Comparison of ENCODE assay signal across 8 cellular contexts in genomic region chr17:1718362-1719165, GRCh38. TPM values are rescaled to one million over a fixed set of nuclear protein-coding genes. Genes with fewer than 3 reads are reported as not detected.
DNase-seq lines count a peak whose midpoint lies in the region; ATAC-seq and TF ChIP-seq lines count a peak whose summit lies in the region.
"Had no signal": no experiment of that assay in that cellular context is flagged by ENCODE, and none has a peak within 500 bp of the region (broad histone marks: within the 10 kb centered on the region; RNA-seq: fewer than 3 reads in every experiment).

No MANE protein-coding gene starts in this region.

- no peak for ATAC-seq in aorta (ENCODE audit: low FRiP score)

- H3K4me1 ChIP-seq in GM23248 (ENCODE audit: insufficient read depth): peaks cover 13% of the 10 kb centered on the region
- peaks cover 27% of the 10 kb centered on the region for H3K4me1 ChIP-seq in osteoblast (ENCODE audit: insufficient read depth, low read length)
- H3K4me1 ChIP-seq in aorta (ENCODE audit: control insufficient read depth in 1 of 2, insufficient read depth in 2 of 2, low read length in 2 of 2): no peaks in the 10 kb centered on the region

- no peak for TF ChIP-seq CTCF in osteoblast (IDR thresholded peaks at IDR 0.05; ENCODE audit: extremely low read depth, low read depth, low read length)

- H3K4me2 ChIP-seq in GM23248 (ENCODE audit: unreplicated experiment): no peak overlapping the region
- no peak overlapping the region for H3K4me2 ChIP-seq in osteoblast (ENCODE audit: insufficient read depth, low read length)

- H3K9ac ChIP-seq in GM23248: no peak overlapping the region; the same call in 1 of the 2 replicates

- in situ Hi-C loops in GM23248 (cut with MboI): no loop called here

- H2AFZ ChIP-seq in GM23248 (no peak overlapping the region), osteoblast (ENCODE audit: low read length) (peak overlapping the region; percentile 35)

- no peaks in the 10 kb centered on the region for H3K9me3 ChIP-seq in GM23248 (ENCODE audit: low read depth)
- no peaks in the 10 kb centered on the region for H3K9me3 ChIP-seq in osteoblast (ENCODE audit: low read depth, low read length)
- H3K9me3 ChIP-seq in aorta (ENCODE audit: control insufficient read depth, low read length): no peaks in the 10 kb centered on the region

- peaks cover 7% of the 10 kb centered on the region; the same call in 1 of the 2 replicates for H4K20me1 ChIP-seq in GM23248 (ENCODE audit: insufficient read depth)
- H4K20me1 ChIP-seq in osteoblast (ENCODE audit: insufficient read depth, low read length): peaks cover 16% of the 10 kb centered on the region

- DNase-seq in GM23248 (no peak), osteoblast (ENCODE audit: insufficient read length, low spot score, missing footprints) (peak; percentile 51), germinal center (ENCODE audit: low spot score) (no peak), kidney glomerular epithelial cell (lab: John Stamatoyannopoulos, UW) (no peak), aorta (no peak)
- DNase-seq: activated gamma-delta T cell treated with Interleukin-2 at 50 U/mL for 16 hours, NCI-H69 had no signal

- H3K79me2 ChIP-seq in GM23248 (ENCODE audit: insufficient read depth) (peaks cover 16% of the 10 kb centered on the region), osteoblast (ENCODE audit: insufficient read depth, low read length) (peaks cover 22% of the 10 kb centered on the region)

- H3K36me3 ChIP-seq in GM23248 (ENCODE audit: low read depth): peaks cover 8% of the 10 kb centered on the region; the same call in 1 of the 2 replicates
- H3K36me3 ChIP-seq in osteoblast (ENCODE audit: insufficient read depth, low read length): peaks cover 8% of the 10 kb centered on the region
- H3K36me3 ChIP-seq in aorta (ENCODE audit: control insufficient read depth in 1 of 2, insufficient read depth in 2 of 2, low read length in 1 of 2): no peaks in the 10 kb centered on the region

- peaks cover 13% of the 10 kb centered on the region for H3F3A ChIP-seq in GM23248 (ENCODE audit: insufficient read depth)

- intact Hi-C loops in aorta (cut with DNase I): no loop called here

- H3K9me2 ChIP-seq in GM23248 (ENCODE audit: insufficient read depth): no peaks in the 10 kb centered on the region

- H3K4me3 ChIP-seq in GM23248 (no peak overlapping the region), osteoblast (ENCODE audit: insufficient read depth, low read length) (no peak overlapping the region), aorta (ENCODE audit: low read length in 2 of 2) (no peak overlapping the region)

- H3K27ac ChIP-seq in GM23248 (peak overlapping the region; percentile 99; the same call in 1 of the 2 replicates), angular gyrus (ENCODE audit: low read depth, low read length) (peak overlapping the region; percentile 48), osteoblast (ENCODE audit: low read depth, low read length) (peak overlapping the region; percentile 98), aorta (ENCODE audit: low read depth in 1 of 2, low read length in 2 of 2) (peak overlapping the region in 1 of 2 donors; percentile 10)

- no peaks in the 10 kb centered on the region for H3K27me3 ChIP-seq in GM23248 (replicated peaks; ENCODE audit: insufficient read depth)
- no peaks in the 10 kb centered on the region for H3K27me3 ChIP-seq in osteoblast (ENCODE audit: insufficient read depth, low read length)
- no peaks in the 10 kb centered on the region for H3K27me3 ChIP-seq in aorta (ENCODE audit: control insufficient read depth in 1 of 2, insufficient read depth in 2 of 2, low read length in 1 of 2)

- 72% methylated on average over 19 of the region's 19 CpGs for WGBS in GM23248 (ENCODE audit: low coverage in 1 of 2, low lambda C conversion rate in 2 of 2, missing lambda C conversion rate in 2 of 2), 2 experiments
- 75 to 79% methylated on average over 19 of the region's 19 CpGs for WGBS in aorta, 2 donors

RNA-seq across cellular contexts. Expression of gene WDR81, which starts 5.9 kb away (rescaled TPM):
- total RNA-seq in GM23248 (2014; rRNA removed; shearing (Covaris generic)): 23.0 and 23.9 TPM in 2 replicates
- polyA plus RNA-seq in GM23248 (2016; fragmentation: Nextera tagmentation; extraction: Ambion mirVana) (4.4 and 5.8 TPM in 2 replicates), aorta (10 to 100 TPM in 1 of 2 donors, 1 to 10 TPM in 1; 3.0 to 13.1 TPM)
- total RNA-seq in osteoblast (47.7 and 47.8 TPM in 2 replicates), aorta (10 to 100 TPM; 16.1 to 27.3 TPM)

RNA-seq across cellular contexts. Expression of gene TLCD2, which starts 8.4 kb away (rescaled TPM):
- 2.2 and 2.8 TPM in 2 replicates for total RNA-seq in GM23248 (2014; rRNA removed; shearing (Covaris generic))
- polyA plus RNA-seq in GM23248 (2016; fragmentation: Nextera tagmentation; extraction: Ambion mirVana) (2.2 and 2.4 TPM in 2 replicates), aorta (1 to 10 TPM; 2.7 to 3.5 TPM)
- total RNA-seq in osteoblast (4.7 TPM in 2 replicates), aorta (1 to 10 TPM; 9.5 to 10.0 TPM)

RNA-seq across cellular contexts. Expression of gene SERPINF2, which starts 24.1 kb away (rescaled TPM):
- total RNA-seq in GM23248 (2014; rRNA removed; shearing (Covaris generic)): not detected in 2 replicates
- polyA plus RNA-seq in GM23248 (2016; fragmentation: Nextera tagmentation; extraction: Ambion mirVana) (0.08 TPM in 1 of 2 replicates, not detected in the other), aorta (1 to 10 TPM in 1 of 2 donors, under 1 TPM in 1; 0.13 to 1.0 TPM)
- total RNA-seq in osteoblast (under 0.01 TPM in 1 of 2 replicates, not detected in the other), aorta (10 to 100 TPM; 14.9 to 15.1 TPM)

RNA-seq across cellular contexts. Expression of gene PRPF8, which starts 33.9 kb away (rescaled TPM):
- total RNA-seq in GM23248 (2014; rRNA removed; shearing (Covaris generic)): 72.2 and 76.9 TPM in 2 replicates
- polyA plus RNA-seq in GM23248 (2016; fragmentation: Nextera tagmentation; extraction: Ambion mirVana) (90.3 and 93.8 TPM in 2 replicates), aorta (10 to 100 TPM; 14.7 to 88.9 TPM)
- total RNA-seq in osteoblast (107 and 111 TPM in 2 replicates), aorta (100 to 1,000 TPM; 183 to 235 TPM)

RNA-seq across cellular contexts. Expression of gene SERPINF1, which starts 43.3 kb away (rescaled TPM):
- total RNA-seq in GM23248 (2014; rRNA removed; shearing (Covaris generic)): 60.3 and 91.4 TPM in 2 replicates
- polyA plus RNA-seq in GM23248 (2016; fragmentation: Nextera tagmentation; extraction: Ambion mirVana) (28.3 and 29.0 TPM in 2 replicates), aorta (10 to 100 TPM in 1 of 2 donors, 1 to 10 TPM in 1; 5.3 to 48.1 TPM)
- total RNA-seq in osteoblast (309 and 314 TPM in 2 replicates), aorta (100 to 1,000 TPM; 378 to 941 TPM)

Comparison
In these comparisons a context has a peak if more than half of its experiments do, and no peak if none do; other contexts are left out.
1. RNA of gene SERPINF2, which starts 24.1 kb away (total RNA-seq): 14.9 to 15.1 TPM in aorta; not detected in GM23248 and under 0.01 TPM in osteoblast; every median in the first group is over 10 times any median in the second.